15 cellular contexts compared by ENCODE assay signal in genomic region chr17:49338883-49339282, GRCh38. TPM values are rescaled to one million over a fixed set of nuclear protein-coding genes. Genes with fewer than 3 reads are reported as not detected.
DNase-seq lines count a peak whose midpoint lies in the region; ATAC-seq and TF ChIP-seq lines count a peak whose summit lies in the region.
"Had no signal": no experiment of that assay in that cellular context is flagged by ENCODE, and none has a peak within 500 bp of the region (broad histone marks: within the 10 kb centered on the region; RNA-seq: fewer than 3 reads in every experiment).

No MANE protein-coding gene starts in this region.

- TF ChIP-seq CTCF in progenitor cell of endocrine pancreas (IDR thresholded peaks at IDR 0.05; ENCODE audit: unreplicated experiment) (no peak), osteocyte (IDR thresholded peaks at IDR 0.05) (no peak)

- H3K9me3 Mint-ChIP-seq in T-helper 1 cell treated with Interleukin-12 subunit alpha and Interleukin-12 subunit beta and Interleukin-4 antibody, amounts not matched to agents 30 μg/mL and 1 μg/mL, for 36 hours = no peaks in the 10 kb centered on the region
- H3K9me3 Mint-ChIP-seq in dendritic cell treated with granulocyte-macrophage colony-stimulating factor and Interleukin-4, amounts not matched to agents 40 ng/mL and 50 ng/mL, for 4 days = no peaks in the 10 kb centered on the region
- H3K9me3 Mint-ChIP-seq in progenitor cell of endocrine pancreas (ENCODE audit: low read depth) = no peaks in the 10 kb centered on the region
- no peaks in the 10 kb centered on the region for H3K9me3 Mint-ChIP-seq in osteocyte (ENCODE audit: unreplicated experiment)

- H3K27me3 Mint-ChIP-seq in T-helper 1 cell treated with Interleukin-12 subunit alpha and Interleukin-12 subunit beta and Interleukin-4 antibody, amounts not matched to agents 30 μg/mL and 1 μg/mL, for 36 hours (ENCODE audit: low read depth) = peaks cover 9% of the 10 kb centered on the region
- no peaks in the 10 kb centered on the region for H3K27me3 Mint-ChIP-seq in T-helper 17 cell
- H3K27me3 Mint-ChIP-seq in dendritic cell treated with granulocyte-macrophage colony-stimulating factor and Interleukin-4, amounts not matched to agents 40 ng/mL and 50 ng/mL, for 4 days = no peaks in the 10 kb centered on the region
- no peaks in the 10 kb centered on the region for H3K27me3 Mint-ChIP-seq in progenitor cell of endocrine pancreas
- H3K27me3 Mint-ChIP-seq in osteocyte (ENCODE audit: unreplicated experiment) = no peaks in the 10 kb centered on the region

- H3K27ac Mint-ChIP-seq in T-helper 1 cell treated with Interleukin-12 subunit alpha and Interleukin-12 subunit beta and Interleukin-4 antibody, amounts not matched to agents 30 μg/mL and 1 μg/mL, for 36 hours = no peak overlapping the region
- no peak overlapping the region for H3K27ac Mint-ChIP-seq in T-helper 17 cell
- H3K27ac Mint-ChIP-seq in dendritic cell treated with granulocyte-macrophage colony-stimulating factor and Interleukin-4, amounts not matched to agents 40 ng/mL and 50 ng/mL, for 4 days = peak overlapping the region; percentile 26
- peak overlapping the region; percentile 74 for H3K27ac Mint-ChIP-seq in progenitor cell of endocrine pancreas
- no peak overlapping the region for H3K27ac Mint-ChIP-seq in osteocyte (ENCODE audit: unreplicated experiment)

- DNase-seq in T-helper 1 cell = no peak
- DNase-seq in T-helper 17 cell = no peak
- DNase-seq in progenitor cell of endocrine pancreas (ENCODE audit: low spot score, unreplicated experiment) = no peak
- DNase-seq in NAMALWA (ENCODE audit: low spot score) = no peak
- DNase-seq in stimulated activated CD4-positive, alpha-beta T cell treated with anti-CD3 and anti-CD28 coated beads, Interleukin-12 subunit alpha, Interleukin-12 subunit beta, amount 100 ng/mL, for 4 hours = no peak
- DNase-seq in osteocyte (ENCODE audit: extremely low spot score, unreplicated experiment) = no peak
- DNase-seq: body of pancreas, dermis blood vessel endothelial cell, esophagus squamous epithelium, NCI-H1436 treated with DMSO at 0.1 percent for 48 hours, PC-3 had no signal

- peaks cover 40% of the 10 kb centered on the region for H3K4me1 Mint-ChIP-seq in T-helper 1 cell treated with Interleukin-12 subunit alpha and Interleukin-12 subunit beta and Interleukin-4 antibody, amounts not matched to agents 30 μg/mL and 1 μg/mL, for 36 hours (ENCODE audit: low read depth)
- peaks cover 37% of the 10 kb centered on the region for H3K4me1 Mint-ChIP-seq in T-helper 17 cell
- H3K4me1 Mint-ChIP-seq in dendritic cell treated with granulocyte-macrophage colony-stimulating factor and Interleukin-4, amounts not matched to agents 40 ng/mL and 50 ng/mL, for 4 days (ENCODE audit: low read depth) = peaks cover 51% of the 10 kb centered on the region
- H3K4me1 Mint-ChIP-seq in progenitor cell of endocrine pancreas (ENCODE audit: low read depth) = peaks cover 14% of the 10 kb centered on the region
- peaks cover 35% of the 10 kb centered on the region for H3K4me1 Mint-ChIP-seq in osteocyte (ENCODE audit: unreplicated experiment)

- intact Hi-C loops in dendritic cell treated with granulocyte-macrophage colony-stimulating factor and Interleukin-4, amounts not matched to agents 40 ng/mL and 50 ng/mL, for 4 days (cut with micrococcal nuclease) = no loop called here

- H3K9me3 ChIP-seq in T-helper 17 cell (ENCODE audit: control insufficient read depth, low read length, poor library complexity, severe bottlenecking) = no peaks in the 10 kb centered on the region
- H3K9me3 ChIP-seq: body of pancreas, esophagus squamous epithelium, suprapubic skin had no signal

- peak overlapping the region; percentile 8 for H3K4me3 Mint-ChIP-seq in T-helper 1 cell treated with Interleukin-12 subunit alpha and Interleukin-12 subunit beta and Interleukin-4 antibody, amounts not matched to agents 30 μg/mL and 1 μg/mL, for 36 hours
- H3K4me3 Mint-ChIP-seq in T-helper 17 cell = peak overlapping the region; percentile 78
- H3K4me3 Mint-ChIP-seq in dendritic cell treated with granulocyte-macrophage colony-stimulating factor and Interleukin-4, amounts not matched to agents 40 ng/mL and 50 ng/mL, for 4 days = no peak overlapping the region
- no peak overlapping the region for H3K4me3 Mint-ChIP-seq in progenitor cell of endocrine pancreas (ENCODE audit: low read depth)
- no peak overlapping the region for H3K4me3 Mint-ChIP-seq in osteocyte (ENCODE audit: unreplicated experiment)

- H3K36me3 Mint-ChIP-seq in T-helper 1 cell treated with Interleukin-12 subunit alpha and Interleukin-12 subunit beta and Interleukin-4 antibody, amounts not matched to agents 30 μg/mL and 1 μg/mL, for 36 hours (ENCODE audit: low read depth) = peaks cover 10% of the 10 kb centered on the region
- H3K36me3 Mint-ChIP-seq in T-helper 17 cell (ENCODE audit: low read depth) (peaks cover 3% of the 10 kb centered on the region), progenitor cell of endocrine pancreas (ENCODE audit: insufficient read depth) (no peaks in the 10 kb centered on the region), osteocyte (ENCODE audit: unreplicated experiment) (no peaks in the 10 kb centered on the region)
- no peaks in the 10 kb centered on the region for H3K36me3 Mint-ChIP-seq in dendritic cell treated with granulocyte-macrophage colony-stimulating factor and Interleukin-4, amounts not matched to agents 40 ng/mL and 50 ng/mL, for 4 days (ENCODE audit: low read depth)

- ATAC-seq in T-helper 17 cell = no peak
- ATAC-seq: activated CD4-positive, CD25-positive, alpha-beta regulatory T cell treated with anti-CD3 and anti-CD28 coated beads, Interleukin-2, amount 50 U/mL, for 24 hours; body of pancreas; PC-3 had no signal

RNA-seq across cellular contexts. Expression of gene ZNF652, which starts 23.2 kb away (rescaled TPM):
- total RNA-seq in T-helper 17 cell (10 to 100 TPM; 53.5 to 56.9 TPM), progenitor cell of endocrine pancreas (49.3 and 52.7 TPM in 2 replicates), osteocyte (37.4 and 38.7 TPM in 2 replicates)

Comparison
In these comparisons a context has a peak if more than half of its experiments do, and no peak if none do; other contexts are left out.
1. H3K27ac Mint-ChIP-seq: peak in dendritic cell treated with granulocyte-macrophage colony-stimulating factor and Interleukin-4, amounts not matched to agents 40 ng/mL and 50 ng/mL, for 4 days (single experiment) and progenitor cell of endocrine pancreas (single experiment); none in T-helper 1 cell treated with Interleukin-12 subunit alpha and Interleukin-12 subunit beta and Interleukin-4 antibody, amounts not matched to agents 30 μg/mL and 1 μg/mL, for 36 hours (single experiment), T-helper 17 cell (single experiment) and osteocyte (single experiment).
2. H3K4me3 Mint-ChIP-seq: peak in T-helper 1 cell treated with Interleukin-12 subunit alpha and Interleukin-12 subunit beta and Interleukin-4 antibody, amounts not matched to agents 30 μg/mL and 1 μg/mL, for 36 hours (single experiment) and T-helper 17 cell (single experiment); none in dendritic cell treated with granulocyte-macrophage colony-stimulating factor and Interleukin-4, amounts not matched to agents 40 ng/mL and 50 ng/mL, for 4 days (single experiment), progenitor cell of endocrine pancreas (single experiment) and osteocyte (single experiment).